Comparison of ENCODE assay signal across 2 cellular contexts in the genomic region with DNA sequence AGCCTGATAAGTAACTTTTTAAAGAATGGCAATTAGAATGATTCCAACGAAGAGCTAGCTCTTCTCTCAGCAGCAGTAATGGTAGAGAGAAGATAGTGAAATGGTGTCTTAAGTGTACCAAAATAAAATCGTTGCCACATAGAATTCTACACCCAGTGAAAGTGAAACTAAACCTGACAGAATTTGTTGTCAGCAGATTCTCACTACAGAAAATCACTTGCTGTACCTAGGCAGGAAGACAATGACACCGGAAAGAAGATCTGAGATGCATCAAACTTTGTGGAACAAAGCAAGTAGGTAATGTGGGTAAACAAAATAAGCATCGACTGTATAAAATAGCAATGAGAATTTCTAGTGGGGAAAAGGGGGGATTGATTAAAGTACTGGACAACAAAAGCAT.
TF ChIP-seq lines count a peak whose summit lies in the region.

No MANE protein-coding gene starts in this region.

TF ChIP-seq in SK-N-SH, 30 proteins besides CTCF, POLR2A, EP300 and RAD21 (continued from another document):
- no peak for TF ChIP-seq YY1 (IDR thresholded peaks at IDR 0.05; ENCODE audit: low read depth)
- TF ChIP-seq, protein P1, sequence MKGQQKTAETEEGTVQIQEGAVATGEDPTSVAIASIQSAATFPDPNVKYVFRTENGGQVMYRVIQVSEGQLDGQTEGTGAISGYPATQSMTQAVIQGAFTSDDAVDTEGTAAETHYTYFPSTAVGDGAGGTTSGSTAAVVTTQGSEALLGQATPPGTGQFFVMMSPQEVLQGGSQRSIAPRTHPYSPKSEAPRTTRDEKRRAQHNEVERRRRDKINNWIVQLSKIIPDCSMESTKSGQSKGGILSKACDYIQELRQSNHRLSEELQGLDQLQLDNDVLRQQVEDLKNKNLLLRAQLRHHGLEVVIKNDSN (IDR thresholded peaks at IDR 0.05; ENCODE audit: borderline replicate concordance, low read depth): no peak
- no peak for TF ChIP-seq USF2 (IDR thresholded peaks at IDR 0.05; ENCODE audit: borderline replicate concordance, low read depth, low read length)
- no peak for TF ChIP-seq JUND (IDR thresholded peaks at IDR 0.05)
- TF ChIP-seq, protein P2, sequence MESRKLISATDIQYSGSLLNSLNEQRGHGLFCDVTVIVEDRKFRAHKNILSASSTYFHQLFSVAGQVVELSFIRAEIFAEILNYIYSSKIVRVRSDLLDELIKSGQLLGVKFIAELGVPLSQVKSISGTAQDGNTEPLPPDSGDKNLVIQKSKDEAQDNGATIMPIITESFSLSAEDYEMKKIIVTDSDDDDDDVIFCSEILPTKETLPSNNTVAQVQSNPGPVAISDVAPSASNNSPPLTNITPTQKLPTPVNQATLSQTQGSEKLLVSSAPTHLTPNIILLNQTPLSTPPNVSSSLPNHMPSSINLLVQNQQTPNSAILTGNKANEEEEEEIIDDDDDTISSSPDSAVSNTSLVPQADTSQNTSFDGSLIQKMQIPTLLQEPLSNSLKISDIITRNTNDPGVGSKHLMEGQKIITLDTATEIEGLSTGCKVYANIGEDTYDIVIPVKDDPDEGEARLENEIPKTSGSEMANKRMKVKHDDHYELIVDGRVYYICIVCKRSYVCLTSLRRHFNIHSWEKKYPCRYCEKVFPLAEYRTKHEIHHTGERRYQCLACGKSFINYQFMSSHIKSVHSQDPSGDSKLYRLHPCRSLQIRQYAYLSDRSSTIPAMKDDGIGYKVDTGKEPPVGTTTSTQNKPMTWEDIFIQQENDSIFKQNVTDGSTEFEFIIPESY (IDR thresholded peaks at IDR 0.05; ENCODE audit: borderline replicate concordance, low read depth): no peak
- no peak for TF ChIP-seq NRF1 (IDR thresholded peaks at IDR 0.05; ENCODE audit: low read depth, low read length)
- no peak for TF ChIP-seq FOXJ3 (CRISPR knock-in tag; IDR thresholded peaks at IDR 0.05)
- no peak for TF ChIP-seq NFIC (IDR thresholded peaks at IDR 0.05; ENCODE audit: borderline replicate concordance)
- no peak for TF ChIP-seq GABPA (IDR thresholded peaks at IDR 0.05; ENCODE audit: low read depth)
- TF ChIP-seq, protein P3, sequence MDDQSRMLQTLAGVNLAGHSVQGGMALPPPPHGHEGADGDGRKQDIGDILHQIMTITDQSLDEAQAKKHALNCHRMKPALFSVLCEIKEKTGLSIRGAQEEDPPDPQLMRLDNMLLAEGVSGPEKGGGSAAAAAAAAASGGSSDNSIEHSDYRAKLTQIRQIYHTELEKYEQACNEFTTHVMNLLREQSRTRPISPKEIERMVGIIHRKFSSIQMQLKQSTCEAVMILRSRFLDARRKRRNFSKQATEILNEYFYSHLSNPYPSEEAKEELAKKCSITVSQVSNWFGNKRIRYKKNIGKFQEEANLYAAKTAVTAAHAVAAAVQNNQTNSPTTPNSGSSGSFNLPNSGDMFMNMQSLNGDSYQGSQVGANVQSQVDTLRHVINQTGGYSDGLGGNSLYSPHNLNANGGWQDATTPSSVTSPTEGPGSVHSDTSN (IDR thresholded peaks at IDR 0.05): no peak
- no peak for TF ChIP-seq MXI1 (IDR thresholded peaks at IDR 0.05; ENCODE audit: low read depth, low read length)
- no peak for TF ChIP-seq POLR2AphosphoS5 (IDR thresholded peaks at IDR 0.05; ENCODE audit: low read depth, low read length)
- TF ChIP-seq SIN3A (IDR thresholded peaks at IDR 0.05; ENCODE audit: borderline replicate concordance, low read depth, low read length): no peak
- no peak for TF ChIP-seq TEAD4 (IDR thresholded peaks at IDR 0.05; ENCODE audit: borderline replicate concordance, insufficient read depth)
- TF ChIP-seq RXRA (IDR thresholded peaks at IDR 0.05; ENCODE audit: borderline replicate concordance, low read depth): no peak
TF ChIP-seq in SK-N-SH: peak in this region for 0.

TF ChIP-seq in SK-N-SH treated with all-trans-retinoic acid at 6 μM for 48 hours, 23 proteins besides CTCF, POLR2A, EP300 and RAD21 (continued from another document):
- no peak for TF ChIP-seq CREB5 (CRISPR knock-in tag; IDR thresholded peaks at IDR 0.05; ENCODE audit: low read depth)
- TF ChIP-seq CSDC2 (CRISPR knock-in tag; IDR thresholded peaks at IDR 0.05): no peak
